10 cellular contexts compared by ENCODE assay signal in the genomic region with DNA sequence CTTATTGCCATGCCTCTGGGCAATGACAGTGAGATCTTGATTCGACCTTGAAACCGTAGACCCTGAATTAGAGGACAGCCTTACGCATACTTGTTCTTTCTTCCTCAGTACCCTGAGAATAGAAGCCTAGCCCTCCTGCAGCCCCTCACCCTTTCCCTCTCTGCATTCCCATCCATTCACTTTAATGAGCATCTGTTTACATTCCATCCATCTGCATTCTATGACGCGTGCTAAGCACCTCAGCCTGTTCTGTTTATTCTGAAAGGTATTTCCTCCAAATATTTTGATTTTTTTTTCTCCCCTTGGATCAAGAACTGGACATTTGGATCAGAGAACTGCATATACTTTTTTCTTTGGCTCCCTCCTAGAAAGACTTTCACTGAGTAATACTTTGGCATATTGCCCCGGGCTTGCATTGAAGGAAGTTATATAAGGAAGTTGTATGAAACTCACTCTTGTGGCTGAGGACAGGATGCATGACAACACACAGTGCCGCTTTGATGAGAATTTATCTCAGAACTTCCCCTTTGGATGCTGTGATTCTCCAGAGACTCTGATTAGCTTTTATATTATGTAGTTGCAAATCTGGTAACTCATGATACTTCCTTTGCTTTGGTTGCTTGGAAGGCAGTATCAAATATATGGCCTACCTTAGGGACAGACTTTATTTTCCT. TPM values are rescaled to one million over a fixed set of nuclear protein-coding genes. Genes with fewer than 3 reads are reported as not detected.
DNase-seq lines count a peak whose midpoint lies in the region; ATAC-seq and TF ChIP-seq lines count a peak whose summit lies in the region.
"Had no signal": no experiment of that assay in that cellular context is flagged by ENCODE, and none has a peak within 500 bp of the region (broad histone marks: within the 10 kb centered on the region; RNA-seq: fewer than 3 reads in every experiment).

No MANE protein-coding gene starts in this region.

- CTCF ChIA-PET in CD4-positive, alpha-beta memory T cell (lab: Charles Lee; ENCODE audit: partially characterized antibody), result interaction anchor here (1.3 to 2.0 kb wide), 3 partner anchors 18 to 37 kb away, joined by 4 to 10 read pairs (median 4); partner anchors contain the start of gene HINT2
- CTCF ChIA-PET in activated B cell treated with CpG ODN at 0.5 μM for 24 hours (lab: Charles Lee), result interaction anchor here (1.8 to 3.4 kb wide), 4 partner anchors 10 to 55 kb away, joined by 3 to 17 read pairs (median 10); no protein-coding TSS in a partner anchor

- H3K27me3 Mint-ChIP-seq in CD4-positive, alpha-beta memory T cell, result no peaks in the 10 kb centered on the region
- H3K27me3 Mint-ChIP-seq in activated B cell treated with CpG ODN at 0.5 μM for 24 hours, result no peaks in the 10 kb centered on the region

- POLR2A ChIA-PET in CD4-positive, alpha-beta memory T cell (lab: Charles Lee; ENCODE audit: partially characterized antibody), result interaction anchor here (1.4 kb wide), 2 partner anchors 12 to 30 kb away, joined by 3 to 4 read pairs; partner anchors contain the start of gene HINT2
- POLR2A ChIA-PET in activated B cell treated with CpG ODN at 0.5 μM for 24 hours (lab: Charles Lee), result interaction anchor here (0.5 to 1.7 kb wide), 4 partner anchors 16 to 206 kb away, joined by 3 to 18 read pairs (median 5); partner anchors contain the start of genes FAM221B and HINT2

- H3K36me3 ChIP-seq in CD4-positive, alpha-beta memory T cell (ENCODE audit: insufficient read depth, low read length), result no peaks in the 10 kb centered on the region
- H3K36me3 ChIP-seq in HUES64 (ENCODE audit: insufficient read depth, low read length), result peaks cover 3% of the 10 kb centered on the region; the same call in 1 of the 2 replicates
- H3K36me3 ChIP-seq in heart right ventricle, result peaks cover 0 to 23% (median 0%) of the 10 kb centered on the region in 9 donors
- no peaks in the 10 kb centered on the region for H3K36me3 ChIP-seq in skeletal muscle satellite cell (ENCODE audit: insufficient read depth, low read length)

- peaks cover 21% of the 10 kb centered on the region for H3K4me1 ChIP-seq in CD4-positive, alpha-beta memory T cell (ENCODE audit: insufficient read depth, low read length)
- H3K4me1 ChIP-seq in HUES64 (ENCODE audit: insufficient read depth, low read length), result peaks cover 23% of the 10 kb centered on the region
- H3K4me1 ChIP-seq in heart right ventricle, result peaks cover 2 to 61% (median 31%) of the 10 kb centered on the region in 9 donors
- H3K4me1 ChIP-seq in skeletal muscle satellite cell (ENCODE audit: control insufficient read depth, insufficient read depth, low read length), result peaks cover 28% of the 10 kb centered on the region

- ATAC-seq in activated B cell treated with CpG ODN at 0.5 μM for 24 hours (ENCODE audit: low read depth) (peak; percentile 80), heart right ventricle (peak in 7 of 8 donors; percentile 70 to 90 (median 78)), HG02759 (IDR thresholded peaks at IDR 0.05; ENCODE audit: unreplicated experiment) (no peak)

- peak overlapping the region; percentile 7 for H3K4me2 ChIP-seq in skeletal muscle satellite cell (ENCODE audit: low read length)
- H3K4me2 ChIP-seq: KMS-11 had no signal

- no peaks in the 10 kb centered on the region for H3K27me3 ChIP-seq in CD4-positive, alpha-beta memory T cell (ENCODE audit: insufficient read depth, low read length)
- H3K27me3 ChIP-seq in HUES64 (ENCODE audit: insufficient read depth, low read length), result peaks cover 19% of the 10 kb centered on the region
- peaks cover 0 to 68% (median 0%) of the 10 kb centered on the region in 7 donors for H3K27me3 ChIP-seq in heart right ventricle
- no peaks in the 10 kb centered on the region for H3K27me3 ChIP-seq in skeletal muscle satellite cell (ENCODE audit: control insufficient read depth, insufficient read depth, low read length)

- 43% methylated on average over 7 of the region's 7 CpGs for WGBS in HUES64
- WGBS in heart right ventricle, 2 donors, result 37 to 44% methylated on average over 7 of the region's 7 CpGs

- peak overlapping the region; percentile 1 for H3K27ac ChIP-seq in CD4-positive, alpha-beta memory T cell (ENCODE audit: low read depth, low read length)
- H3K27ac ChIP-seq in HUES64 (ENCODE audit: low read depth, low read length) (peak overlapping the region; percentile 73; the same call in 1 of the 2 replicates), heart right ventricle (peak overlapping the region in 6 of 10 donors; percentile 36 to 58 (median 44))
- H3K27ac ChIP-seq: KMS-11 had no signal

- H3K36me3 Mint-ChIP-seq in CD4-positive, alpha-beta memory T cell, result peaks cover 1 to 11% of the 10 kb centered on the region in 2 donors
- no peaks in the 10 kb centered on the region for H3K36me3 Mint-ChIP-seq in activated B cell treated with CpG ODN at 0.5 μM for 24 hours (ENCODE audit: low read depth)

- intact Hi-C loops in CD4-positive, alpha-beta memory T cell (cut with micrococcal nuclease), result no loop called here
- intact Hi-C loops in activated B cell treated with CpG ODN at 0.5 μM for 24 hours (cut with micrococcal nuclease), result loop anchor here (1.0 to 5.0 kb wide), 3 partner anchors 15 to 38 kb away; partner anchors contain the start of genes HINT2 and TMEM8B
- intact Hi-C loops in heart right ventricle (cut with DNase I), result no loop called here

- DNase-seq in CD4-positive, alpha-beta memory T cell, result peak; percentile 57 to 78 (median 70)
- DNase-seq in activated B cell treated with CpG ODN at 0.5 μM for 24 hours, result no peak
- peak in 1 of 2 donors; percentile 83 for DNase-seq in heart right ventricle
- no peak for DNase-seq in NCI-H748 (lab: John Stamatoyannopoulos, UW; ENCODE audit: unreplicated experiment)
- no peak for DNase-seq in stimulated activated CD4-positive, alpha-beta T cell treated with anti-CD3 and anti-CD28 coated beads, Interleukin-2, amount 100 ng/mL, for 48 hours

- peak overlapping the region in 6 of 7 donors; percentile 53 to 90 (median 74) for H3K27ac Mint-ChIP-seq in CD4-positive, alpha-beta memory T cell
- H3K27ac Mint-ChIP-seq in activated B cell treated with CpG ODN at 0.5 μM for 24 hours, result peak overlapping the region; percentile 28

- H3K4me3 ChIP-seq in CD4-positive, alpha-beta memory T cell (ENCODE audit: low read length in 2 of 2), result no peak overlapping the region
- H3K4me3 ChIP-seq in HUES64 (ENCODE audit: low read length) (no peak overlapping the region; the same call in 1 of the 2 replicates), heart right ventricle (no peak overlapping the region), skeletal muscle satellite cell (ENCODE audit: low read length) (no peak overlapping the region)

- H3K9ac ChIP-seq in HUES64 (ENCODE audit: low read depth, low read length) (no peak overlapping the region), skeletal muscle satellite cell (ENCODE audit: low read depth, low read length) (peak overlapping the region; percentile 6)
- H3K9ac ChIP-seq: KMS-11 had no signal

- H3K9me3 ChIP-seq in CD4-positive, alpha-beta memory T cell (ENCODE audit: control insufficient read depth in 1 of 2, low read length in 2 of 2), result no peaks in the 10 kb centered on the region
- H3K9me3 ChIP-seq in HUES64 (ENCODE audit: insufficient read depth, low read depth, low read length) (no peaks in the 10 kb centered on the region), heart right ventricle (no peaks in the 10 kb centered on the region), skeletal muscle satellite cell (replicated peaks; ENCODE audit: low read length) (no peaks in the 10 kb centered on the region)

- H3K9me3 Mint-ChIP-seq in CD4-positive, alpha-beta memory T cell, result no peaks in the 10 kb centered on the region
- no peaks in the 10 kb centered on the region for H3K9me3 Mint-ChIP-seq in activated B cell treated with CpG ODN at 0.5 μM for 24 hours
- H3K9me3 Mint-ChIP-seq: neural crest cell had no signal

- H3K4me3 Mint-ChIP-seq in CD4-positive, alpha-beta memory T cell, result peak overlapping the region in 5 of 8 donors; percentile 4 to 35 (median 9)
- peak overlapping the region; percentile 33 for H3K4me3 Mint-ChIP-seq in activated B cell treated with CpG ODN at 0.5 μM for 24 hours
- H3K4me3 Mint-ChIP-seq: neural crest cell had no signal

- peaks cover 14 to 34% (median 22%) of the 10 kb centered on the region in 4 donors for H3K4me1 Mint-ChIP-seq in CD4-positive, alpha-beta memory T cell
- peaks cover 81% of the 10 kb centered on the region for H3K4me1 Mint-ChIP-seq in activated B cell treated with CpG ODN at 0.5 μM for 24 hours

- TF ChIP-seq CTCF in activated B cell treated with CpG ODN at 0.5 μM for 24 hours (IDR thresholded peaks at IDR 0.05) (no peak), heart right ventricle (IDR thresholded peaks at IDR 0.05) (no peak)

RNA-seq across cellular contexts. Expression of gene TMEM8B, which starts 15.7 kb away (rescaled TPM):
- 10 to 100 TPM in 1 of 2 experiments, 1 to 10 TPM in 1; 7.4 to 10.5 TPM for total RNA-seq in CD4-positive, alpha-beta memory T cell
- polyA plus RNA-seq in CD4-positive, alpha-beta memory T cell, result 1 to 10 TPM; 2.0 to 2.4 TPM
- 4.5 TPM for polyA plus RNA-seq in HUES64 (2013, experiment 1 of 2)
- 8.4 TPM for polyA plus RNA-seq in HUES64 (2013, experiment 2 of 2)
- 5.0 and 8.0 TPM in 2 replicates for total RNA-seq in activated B cell treated with CpG ODN at 0.5 μM for 24 hours
- total RNA-seq in heart right ventricle, result 10 to 100 TPM; 13.6 to 22.9 (median 20.5) TPM
- 1 to 10 TPM; 6.7 to 8.0 TPM for polyA plus RNA-seq in heart right ventricle
- 1.1 and 1.3 TPM in 2 replicates for total RNA-seq in skeletal muscle satellite cell (2012; rRNA removed)

RNA-seq across cellular contexts. Expression of gene FAM221B, which starts 16.2 kb away (rescaled TPM):
- not detected for total RNA-seq in CD4-positive, alpha-beta memory T cell
- polyA plus RNA-seq in CD4-positive, alpha-beta memory T cell, result not detected
- polyA plus RNA-seq in HUES64 (2013, experiment 1 of 2), result not detected
- polyA plus RNA-seq in HUES64 (2013, experiment 2 of 2), result not detected
- total RNA-seq in activated B cell treated with CpG ODN at 0.5 μM for 24 hours, result not detected in 2 replicates
- total RNA-seq in heart right ventricle, result not detected
- not detected for polyA plus RNA-seq in heart right ventricle
- not detected in 2 replicates for total RNA-seq in skeletal muscle satellite cell (2012; rRNA removed)

RNA-seq across cellular contexts. Expression of gene OR13J1, which starts 25.4 kb away (rescaled TPM):
- not detected for total RNA-seq in CD4-positive, alpha-beta memory T cell
- polyA plus RNA-seq in CD4-positive, alpha-beta memory T cell, result not detected
- not detected for polyA plus RNA-seq in HUES64 (2013, experiment 1 of 2)
- not detected for polyA plus RNA-seq in HUES64 (2013, experiment 2 of 2)
- total RNA-seq in activated B cell treated with CpG ODN at 0.5 μM for 24 hours (not detected in 2 replicates), heart right ventricle (not detected)
- not detected for polyA plus RNA-seq in heart right ventricle
- total RNA-seq in skeletal muscle satellite cell (2012; rRNA removed), result not detected in 2 replicates
- total RNA-seq: neural crest cell had no signal

RNA-seq across cellular contexts. Expression of gene HINT2, which starts 29.9 kb away (rescaled TPM):
- total RNA-seq in CD4-positive, alpha-beta memory T cell, result 10 to 100 TPM; 22.9 to 30.2 TPM
- 100 to 1,000 TPM in 1 of 2 donors, 10 to 100 TPM in 1; 75.4 to 111 TPM for polyA plus RNA-seq in CD4-positive, alpha-beta memory T cell
- polyA plus RNA-seq in HUES64 (2013, experiment 1 of 2), result 33.1 TPM
- polyA plus RNA-seq in HUES64 (2013, experiment 2 of 2), result 37.8 TPM
- total RNA-seq in activated B cell treated with CpG ODN at 0.5 μM for 24 hours, result 27.9 and 34.0 TPM in 2 replicates
- 10 to 100 TPM; 56.8 to 83.1 (median 76.7) TPM for total RNA-seq in heart right ventricle
- 100 to 1,000 TPM in 1 of 2 donors, 10 to 100 TPM in 1; 69.9 to 120 TPM for polyA plus RNA-seq in heart right ventricle
- 13.4 and 17.7 TPM in 2 replicates for total RNA-seq in skeletal muscle satellite cell (2012; rRNA removed)

RNA-seq across cellular contexts. Expression of gene SPAG8, which starts 32.7 kb away (rescaled TPM):
- 1 to 10 TPM; 5.6 to 5.7 TPM for total RNA-seq in CD4-positive, alpha-beta memory T cell
- 1 to 10 TPM; 1.0 to 1.7 TPM for polyA plus RNA-seq in CD4-positive, alpha-beta memory T cell
- polyA plus RNA-seq in HUES64 (2013, experiment 1 of 2), result not detected
- polyA plus RNA-seq in HUES64 (2013, experiment 2 of 2), result 0.32 TPM
- total RNA-seq in activated B cell treated with CpG ODN at 0.5 μM for 24 hours (1.8 and 4.0 TPM in 2 replicates), heart right ventricle (1 to 10 TPM in 9 of 10 donors, under 1 TPM in 1; 0.86 to 4.2 (median 2.9) TPM)
- polyA plus RNA-seq in heart right ventricle, result 1 to 10 TPM in 1 of 2 donors, under 1 TPM in 1; 0.84 to 6.0 TPM
- total RNA-seq in skeletal muscle satellite cell (2012; rRNA removed), result 0.25 and 0.87 TPM in 2 replicates

Comparison
In these comparisons a context has a peak if more than half of its experiments do, and no peak if none do; other contexts are left out.
1. DNase-seq: peak in CD4-positive, alpha-beta memory T cell (5 of 5); none in activated B cell treated with CpG ODN at 0.5 μM for 24 hours (single experiment), NCI-H748 (single experiment) and stimulated activated CD4-positive, alpha-beta T cell treated with anti-CD3 and anti-CD28 coated beads, Interleukin-2, amount 100 ng/mL, for 48 hours (0 of 2).
2. H3K27ac ChIP-seq: peak in every context shown above with its lines; median percentile 73 in HUES64; 44 in heart right ventricle; 1 in CD4-positive, alpha-beta memory T cell.